24 cellular contexts compared by ENCODE assay signal in the genomic region with DNA sequence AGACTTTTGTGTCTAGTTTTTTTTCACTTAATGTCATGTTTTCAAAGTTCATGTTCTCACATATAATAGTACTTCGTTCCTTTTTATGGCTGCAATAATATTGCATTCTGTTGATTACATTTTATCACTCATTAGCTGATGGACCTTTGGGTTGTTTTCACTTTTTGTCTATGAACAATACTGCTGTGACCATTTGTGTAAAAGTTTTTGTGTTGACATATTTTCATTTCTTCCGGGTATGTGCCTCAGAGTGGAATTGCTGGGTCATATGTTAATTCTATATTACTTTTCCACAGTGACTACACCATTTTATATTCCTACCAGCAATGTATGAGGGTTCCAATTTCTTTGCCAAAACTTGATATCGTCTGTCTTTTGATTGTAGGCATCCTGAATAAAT.
DNase-seq lines count a peak whose midpoint lies in the region; ATAC-seq, FAIRE-seq and TF ChIP-seq lines count a peak whose summit lies in the region.
"Had no signal": no experiment of that assay in that cellular context is flagged by ENCODE, and none has a peak within 500 bp of the region (broad histone marks: within the 10 kb centered on the region; RNA-seq: fewer than 3 reads in every experiment).

No MANE protein-coding gene starts in this region.

- no peak overlapping the region for H3K4me3 Mint-ChIP-seq in osteocyte (ENCODE audit: unreplicated experiment)
- H3K4me3 Mint-ChIP-seq: CD14-positive monocyte; CD4-positive, alpha-beta memory T cell; CD4-positive, CD25-positive, alpha-beta regulatory T cell; CD8-positive, alpha-beta memory T cell had no signal

- H3K27me3 Mint-ChIP-seq in osteocyte (ENCODE audit: unreplicated experiment), result no peaks in the 10 kb centered on the region
- H3K27me3 Mint-ChIP-seq: CD4-positive, alpha-beta memory T cell; CD4-positive, CD25-positive, alpha-beta regulatory T cell; CD8-positive, alpha-beta memory T cell had no signal

- H3K9me3 Mint-ChIP-seq in osteocyte (ENCODE audit: unreplicated experiment), result peaks cover 3% of the 10 kb centered on the region
- H3K9me3 Mint-ChIP-seq: CD14-positive monocyte; CD4-positive, alpha-beta memory T cell; CD4-positive, CD25-positive, alpha-beta regulatory T cell; CD8-positive, alpha-beta memory T cell had no signal

- H3K27ac Mint-ChIP-seq in osteocyte (ENCODE audit: unreplicated experiment), result peak overlapping the region; percentile 0
- H3K27ac Mint-ChIP-seq: CD4-positive, alpha-beta memory T cell; CD4-positive, CD25-positive, alpha-beta regulatory T cell had no signal

- DNase-seq in GM19239 (ENCODE audit: insufficient read length, low spot score) (no peak), left colon (no peak), osteocyte (ENCODE audit: extremely low spot score, unreplicated experiment) (no peak), omental fat pad (ENCODE audit: low spot score) (no peak), superior temporal gyrus (ENCODE audit: extremely low spot score) (no peak)
- DNase-seq in activated CD8-positive, alpha-beta memory T cell treated with anti-CD3 and anti-CD28 coated beads, Interleukin-2, amount 50 U/mL, for 4 hours, result no peak
- DNase-seq: 8988T; ACHN; BE2C; C1 segment of cervical spinal cord; CD4-positive, alpha-beta memory T cell; CD4-positive, CD25-positive, alpha-beta regulatory T cell; CD8-positive, alpha-beta memory T cell; COR-L47; DMS 273 treated with DMSO at 0.1 percent for 48 hours; DMS153; DMS53; DMS79 treated with DMSO at 0.1 percent for 48 hours; GF-D8 had no signal

- intact Hi-C loops in left colon (cut with DNase I, micrococcal nuclease), result no loop called here

- peaks cover 4% of the 10 kb centered on the region for H3K4me1 Mint-ChIP-seq in osteocyte (ENCODE audit: unreplicated experiment)

- FAIRE-seq in GM19239 (lab: Jason Lieb, UNC), result peak; percentile 26
- peak; percentile 5 for FAIRE-seq in colon (lab: Jason Lieb, UNC)
- FAIRE-seq: G401.6, GM12891 had no signal

- H3K36me3 Mint-ChIP-seq in osteocyte (ENCODE audit: unreplicated experiment), result peaks cover 58% of the 10 kb centered on the region

- peak; percentile 75 for ATAC-seq in left colon
- no peak for ATAC-seq in omental fat pad (ENCODE audit: low FRiP score)
- no peak for ATAC-seq in HG03159 (IDR thresholded peaks at IDR 0.05; ENCODE audit: unreplicated experiment)

- no peak for TF ChIP-seq CTCF in osteocyte (IDR thresholded peaks at IDR 0.05)
- TF ChIP-seq CTCF in omental fat pad (IDR thresholded peaks at IDR 0.05), result no peak
